Comparison of ENCODE assay signal across 19 cellular contexts in genomic region chr1:172827841-172828240, GRCh38.
"Had no signal": no experiment of that assay in that cellular context is flagged by ENCODE, and none has a peak within 500 bp of the region (broad histone marks: within the 10 kb centered on the region; RNA-seq: fewer than 3 reads in every experiment).

No MANE protein-coding gene starts in this region.

- H3K4me3 ChIP-seq: cardiac muscle cell had no signal

- H3K9ac ChIP-seq: KMS-11 had no signal

- H3K27ac ChIP-seq: brain microvascular endothelial cell, cardiac muscle cell, KMS-11, WERI-Rb-1 had no signal

- H3K36me3 ChIP-seq: brain microvascular endothelial cell, cardiac muscle cell, WERI-Rb-1 had no signal

- H3K4me2 ChIP-seq: KMS-11 had no signal

- H3K27me3 ChIP-seq: brain microvascular endothelial cell, cardiac muscle cell had no signal

- ATAC-seq: activated CD4-positive, alpha-beta T cell treated with anti-CD3 and anti-CD28 coated beads for 36 hours; activated naive CD4-positive, alpha-beta T cell treated with anti-CD3 and anti-CD28 coated beads, Interleukin-2, amount 50 U/mL, for 72 hours; activated T-cell treated with anti-CD3 and anti-CD28 coated beads, Interleukin-2, amount 50 U/mL, for 4 hours had no signal

- DNase-seq: activated CD4-positive, alpha-beta memory T cell treated with anti-CD3 and anti-CD28 coated beads, Interleukin-2, amount 10 ng/mL, durations not matched to agents 7 days and 5 days; activated CD4-positive, alpha-beta T cell treated with anti-CD3 and anti-CD28 coated beads for 36 hours; activated CD4-positive, alpha-beta T cell treated with anti-CD3 and anti-CD28 coated beads, Interleukin-2, amount 50 U/mL, for 1 hour; activated effector memory CD4-positive, alpha-beta T cell treated with anti-CD3 and anti-CD28 coated beads, Interleukin-2, amount 50 U/mL, for 16 hours; activated naive CD4-positive, alpha-beta T cell treated with Interleukin-2 at 50 U/mL for 16 hours; activated T-cell treated with anti-CD3 and anti-CD28 coated beads, Interleukin-2, amount 50 U/mL, for 4 hours; brain microvascular endothelial cell; MM.1S; NCI-H1105; NCI-H1436 treated with DMSO at 0.1 percent for 48 hours; NCI-H187; NCI-H2081; NCI-H510A treated with DMSO at 0.1 percent for 48 hours; NCI-H69; SIG-M5; WERI-Rb-1 had no signal
